Comparison of ENCODE assay signal across 16 cellular contexts in the genomic region with DNA sequence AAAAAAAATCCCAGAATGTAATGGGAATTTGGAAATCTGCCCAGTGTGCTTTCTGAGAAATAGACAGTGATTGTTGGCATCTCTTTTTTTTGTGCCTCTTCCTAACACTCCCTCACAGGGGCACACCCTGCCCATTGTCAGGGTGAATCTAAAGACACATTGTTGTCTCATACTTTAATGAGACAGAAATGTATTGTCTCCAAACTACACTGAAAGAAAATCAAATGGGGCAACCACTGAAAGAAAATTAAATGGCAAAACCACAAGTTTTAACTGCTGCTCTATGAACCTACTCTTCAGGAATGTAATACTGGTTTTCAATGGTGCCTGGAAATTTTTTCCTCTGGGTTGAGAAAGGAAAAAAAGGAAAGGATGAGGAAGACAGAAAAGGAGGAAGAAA. TPM values are rescaled to one million over a fixed set of nuclear protein-coding genes. Genes with fewer than 3 reads are reported as not detected.
DNase-seq lines count a peak whose midpoint lies in the region; TF ChIP-seq lines count a peak whose summit lies in the region.
"Had no signal": no experiment of that assay in that cellular context is flagged by ENCODE, and none has a peak within 500 bp of the region (broad histone marks: within the 10 kb centered on the region; RNA-seq: fewer than 3 reads in every experiment).

No MANE protein-coding gene starts in this region.

- H3K27ac ChIP-seq in SJCRH30: peak overlapping the region; percentile 51
- H3K27ac ChIP-seq: 22Rv1, suprapubic skin had no signal

- intact Hi-C loops in activated T-helper 2 cell treated with anti-CD3 and anti-CD28 coated beads, Interferon-gamma antibody, Interleukin-2, Interleukin-4, amounts not matched to agents 10 μg/mL and 5 μg/mL and 100 μg/mL, durations not matched to agents 14 hours and 24 hours and 36 hours (cut with micrococcal nuclease): no loop called here

- H3K4me1 Mint-ChIP-seq in activated T-helper 2 cell treated with anti-CD3 and anti-CD28 coated beads, Interferon-gamma antibody, Interleukin-2, Interleukin-4, amounts not matched to agents 10 μg/mL and 5 μg/mL and 100 μg/mL, durations not matched to agents 14 hours and 24 hours and 36 hours (ENCODE audit: low read depth): peaks cover 37% of the 10 kb centered on the region
- peaks cover 8% of the 10 kb centered on the region for H3K4me1 Mint-ChIP-seq in T-helper 2 cell treated with Interferon-gamma antibody and Interleukin-4, amounts not matched to agents 5 μg/mL and 100 μg/mL, for 36 hours (ENCODE audit: low read depth)

- peaks cover 18% of the 10 kb centered on the region for H3K27me3 Mint-ChIP-seq in activated T-helper 2 cell treated with anti-CD3 and anti-CD28 coated beads, Interferon-gamma antibody, Interleukin-2, Interleukin-4, amounts not matched to agents 10 μg/mL and 5 μg/mL and 100 μg/mL, durations not matched to agents 14 hours and 24 hours and 36 hours (ENCODE audit: low read depth)
- peaks cover 6% of the 10 kb centered on the region for H3K27me3 Mint-ChIP-seq in T-helper 2 cell treated with Interferon-gamma antibody and Interleukin-4, amounts not matched to agents 5 μg/mL and 100 μg/mL, for 36 hours (ENCODE audit: low read depth)
- H3K27me3 Mint-ChIP-seq: activated naive CD4-positive, alpha-beta T cell treated with anti-CD3 and anti-CD28 coated beads, Interleukin-2, amount 50 U/mL, for 24 hours had no signal

- H3K36me3 Mint-ChIP-seq in activated T-helper 2 cell treated with anti-CD3 and anti-CD28 coated beads, Interferon-gamma antibody, Interleukin-2, Interleukin-4, amounts not matched to agents 10 μg/mL and 5 μg/mL and 100 μg/mL, durations not matched to agents 14 hours and 24 hours and 36 hours (ENCODE audit: low read depth): no peaks in the 10 kb centered on the region
- H3K36me3 Mint-ChIP-seq in T-helper 2 cell treated with Interferon-gamma antibody and Interleukin-4, amounts not matched to agents 5 μg/mL and 100 μg/mL, for 36 hours (ENCODE audit: low read depth): no peaks in the 10 kb centered on the region

- H3K9me3 ChIP-seq in SJCRH30 (replicated peaks): no peaks in the 10 kb centered on the region
- H3K9me3 ChIP-seq: suprapubic skin had no signal

- TF ChIP-seq POLR2A in erythroblast (IDR thresholded peaks at IDR 0.05; ENCODE audit: low read length): no peak

- no peaks in the 10 kb centered on the region for H3K9me3 Mint-ChIP-seq in activated T-helper 2 cell treated with anti-CD3 and anti-CD28 coated beads, Interferon-gamma antibody, Interleukin-2, Interleukin-4, amounts not matched to agents 10 μg/mL and 5 μg/mL and 100 μg/mL, durations not matched to agents 14 hours and 24 hours and 36 hours
- no peaks in the 10 kb centered on the region for H3K9me3 Mint-ChIP-seq in T-helper 2 cell treated with Interferon-gamma antibody and Interleukin-4, amounts not matched to agents 5 μg/mL and 100 μg/mL, for 36 hours
- H3K9me3 Mint-ChIP-seq: activated naive CD4-positive, alpha-beta T cell treated with anti-CD3 and anti-CD28 coated beads, Interleukin-2, amount 50 U/mL, for 24 hours had no signal

- H3K27me3 ChIP-seq in SJCRH30: no peaks in the 10 kb centered on the region
- H3K27me3 ChIP-seq: suprapubic skin had no signal

- no peak overlapping the region for H3K27ac Mint-ChIP-seq in activated T-helper 2 cell treated with anti-CD3 and anti-CD28 coated beads, Interferon-gamma antibody, Interleukin-2, Interleukin-4, amounts not matched to agents 10 μg/mL and 5 μg/mL and 100 μg/mL, durations not matched to agents 14 hours and 24 hours and 36 hours
- H3K27ac Mint-ChIP-seq in T-helper 2 cell treated with Interferon-gamma antibody and Interleukin-4, amounts not matched to agents 5 μg/mL and 100 μg/mL, for 36 hours: no peak overlapping the region
- H3K27ac Mint-ChIP-seq: activated naive CD4-positive, alpha-beta T cell treated with anti-CD3 and anti-CD28 coated beads, Interleukin-2, amount 50 U/mL, for 24 hours had no signal

- no peaks in the 10 kb centered on the region for H3K36me3 ChIP-seq in SJCRH30
- H3K36me3 ChIP-seq: suprapubic skin had no signal

- DNase-seq in NCI-H1105 treated with DMSO at 0.1 percent for 48 hours (lab: John Stamatoyannopoulos, UW) (peak; percentile 5), NCI-H1105 (lab: John Stamatoyannopoulos, UW) (no peak), SJCRH30 (peak; percentile 40 to 64), fibroblast of peridontal ligament (ENCODE audit: extremely low read depth) (peak; percentile 79), stromal cell of bone marrow (ENCODE audit: low read depth) (peak; percentile 48), erythroblast (lab: John Stamatoyannopoulos, UW) (no peak)
- no peak for DNase-seq in activated T-helper 2 cell treated with anti-CD3 and anti-CD28 coated beads, Interferon-gamma antibody, Interleukin-2, Interleukin-4, amounts not matched to agents 10 μg/mL and 5 μg/mL and 100 μg/mL, durations not matched to agents 14 hours and 24 hours and 36 hours (ENCODE audit: low spot score)
- DNase-seq in T-helper 2 cell treated with Interferon-gamma antibody and Interleukin-4, amounts not matched to agents 5 μg/mL and 100 μg/mL, for 36 hours (ENCODE audit: low spot score): no peak
- DNase-seq: DMS 273 treated with DMSO at 0.1 percent for 48 hours, mesendoderm, NCI-H1694 treated with DMSO at 0.1 percent for 48 hours, OCI-M1, T1000 had no signal

- H3K4me3 ChIP-seq in SJCRH30: no peak overlapping the region
- H3K4me3 ChIP-seq: suprapubic skin had no signal

- peaks cover 42% of the 10 kb centered on the region for H3K4me1 ChIP-seq in SJCRH30

- H3K4me3 Mint-ChIP-seq in activated T-helper 2 cell treated with anti-CD3 and anti-CD28 coated beads, Interferon-gamma antibody, Interleukin-2, Interleukin-4, amounts not matched to agents 10 μg/mL and 5 μg/mL and 100 μg/mL, durations not matched to agents 14 hours and 24 hours and 36 hours (ENCODE audit: low read depth): no peak overlapping the region
- H3K4me3 Mint-ChIP-seq in T-helper 2 cell treated with Interferon-gamma antibody and Interleukin-4, amounts not matched to agents 5 μg/mL and 100 μg/mL, for 36 hours: no peak overlapping the region
- H3K4me3 Mint-ChIP-seq: activated naive CD4-positive, alpha-beta T cell treated with anti-CD3 and anti-CD28 coated beads, Interleukin-2, amount 50 U/mL, for 24 hours had no signal

RNA-seq across cellular contexts. Expression of a gene that starts 43.2 kb away (rescaled TPM):
- total RNA-seq in SJCRH30 (2014; rRNA removed; shearing (Covaris generic)): 243 and 283 TPM in 2 replicates
- 195 and 201 TPM in 2 replicates for total RNA-seq in activated T-helper 2 cell treated with anti-CD3 and anti-CD28 coated beads, Interferon-gamma antibody, Interleukin-2, Interleukin-4, amounts not matched to agents 10 μg/mL and 5 μg/mL and 100 μg/mL, durations not matched to agents 14 hours and 24 hours and 36 hours

Comparison
In these comparisons a context has a peak if more than half of its experiments do, and no peak if none do; other contexts are left out.
1. DNase-seq: peak in NCI-H1105 treated with DMSO at 0.1 percent for 48 hours (single experiment), SJCRH30 (2 of 2), fibroblast of peridontal ligament (single experiment) and stromal cell of bone marrow (single experiment); none in NCI-H1105 (single experiment), erythroblast (0 of 2), activated T-helper 2 cell treated with anti-CD3 and anti-CD28 coated beads, Interferon-gamma antibody, Interleukin-2, Interleukin-4, amounts not matched to agents 10 μg/mL and 5 μg/mL and 100 μg/mL, durations not matched to agents 14 hours and 24 hours and 36 hours (single experiment) and T-helper 2 cell treated with Interferon-gamma antibody and Interleukin-4, amounts not matched to agents 5 μg/mL and 100 μg/mL, for 36 hours (single experiment).